Comparison of ENCODE assay signal across 25 cellular contexts in genomic region chr11:28618426-28618825, GRCh38.
DNase-seq lines count a peak whose midpoint lies in the region; TF ChIP-seq lines count a peak whose summit lies in the region.
"Had no signal": no experiment of that assay in that cellular context is flagged by ENCODE, and none has a peak within 500 bp of the region (broad histone marks: within the 10 kb centered on the region; RNA-seq: fewer than 3 reads in every experiment).

No MANE protein-coding gene starts in this region.

- in situ Hi-C loops in astrocyte of the spinal cord (cut with HindIII; ENCODE audit: low sequenced_read_pairs) = no loop called here

- H3K27ac Mint-ChIP-seq in HFFc6 = peak overlapping the region; percentile 44; the same call in 1 of the 2 replicates
- H3K27ac Mint-ChIP-seq: activated naive CD8-positive, alpha-beta T cell treated with anti-CD3 and anti-CD28 coated beads for 36 hours; CD4-positive, alpha-beta memory T cell had no signal

- peaks cover 2% of the 10 kb centered on the region; the same call in 1 of the 2 replicates for H3K27me3 Mint-ChIP-seq in HFFc6 (ENCODE audit: insufficient read depth)
- H3K27me3 Mint-ChIP-seq: activated naive CD8-positive, alpha-beta T cell treated with anti-CD3 and anti-CD28 coated beads for 36 hours had no signal

- H3K4me3 Mint-ChIP-seq in HFFc6 = no peak overlapping the region
- H3K4me3 Mint-ChIP-seq: activated naive CD8-positive, alpha-beta T cell treated with anti-CD3 and anti-CD28 coated beads for 36 hours; CD4-positive, alpha-beta memory T cell had no signal

- H3K4me3 ChIP-seq in astrocyte of the spinal cord (ENCODE audit: low read depth, low read length) = no peak overlapping the region
- H3K4me3 ChIP-seq: gastroesophageal sphincter, left lung, psoas muscle had no signal

- H3K9me3 Mint-ChIP-seq in HFFc6 = no peaks in the 10 kb centered on the region
- H3K9me3 Mint-ChIP-seq: activated naive CD8-positive, alpha-beta T cell treated with anti-CD3 and anti-CD28 coated beads for 36 hours had no signal

- TF ChIP-seq CTCF in HFFc6 (IDR thresholded peaks at IDR 0.05) (no peak), astrocyte of the spinal cord (IDR thresholded peaks at IDR 0.05; ENCODE audit: low read depth, low read length) (no peak)

- H3K4me1 Mint-ChIP-seq in HFFc6 (ENCODE audit: low read depth) = peaks cover 68% of the 10 kb centered on the region
- H3K4me1 Mint-ChIP-seq: activated naive CD8-positive, alpha-beta T cell treated with anti-CD3 and anti-CD28 coated beads for 36 hours; CD4-positive, alpha-beta memory T cell had no signal

- peaks cover 5% of the 10 kb centered on the region; the same call in 1 of the 2 replicates for H3K36me3 Mint-ChIP-seq in HFFc6 (ENCODE audit: low read depth)
- H3K36me3 Mint-ChIP-seq: activated naive CD8-positive, alpha-beta T cell treated with anti-CD3 and anti-CD28 coated beads for 36 hours; CD4-positive, alpha-beta memory T cell had no signal

- no peak for DNase-seq in HFFc6
- DNase-seq in astrocyte of the spinal cord (ENCODE audit: low read depth, low spot score) = peak; percentile 6
- peak; percentile 59 for DNase-seq in fibroblast of peridontal ligament (ENCODE audit: extremely low read depth)
- no peak for DNase-seq in GOT3 (lab: John Stamatoyannopoulos, UW)
- no peak for DNase-seq in NCI-H510A (lab: John Stamatoyannopoulos, UW)
- no peak for DNase-seq in middle frontal gyrus (ENCODE audit: extremely low spot score, low spot score)
- no peak for DNase-seq in hypothalamus (lab: John Stamatoyannopoulos, UW)
- DNase-seq: activated CD4-positive, alpha-beta T cell treated with anti-CD3 and anti-CD28 coated beads for 48 hours; activated effector memory CD4-positive, alpha-beta T cell treated with anti-CD3 and anti-CD28 coated beads, Interleukin-2, amount 50 U/mL, for 16 hours; activated naive CD8-positive, alpha-beta T cell treated with anti-CD3 and anti-CD28 coated beads for 36 hours; activated T-cell treated with anti-CD3 and anti-CD28 coated beads, Interleukin-2, amount 50 U/mL, for 1 hour; CD4-positive, alpha-beta memory T cell; cerebellar nuclear complex; erythroblast; hippocampal formation; Karpas-422; left lung; mesenchymal stem cell; NCI-H524; NK-92 treated with Interleukin-12 subunit alpha and Interleukin-12 subunit beta, amount 100 ng/mL, for 24 hours; psoas muscle; SHP77; stimulated activated CD4-positive, alpha-beta T cell treated with anti-CD3 and anti-CD28 coated beads, Interleukin-15, amount 100 ng/mL, for 24 hours; stimulated activated naive CD4-positive, alpha-beta T cell had no signal

Comparison
In these comparisons a context has a peak if more than half of its experiments do, and no peak if none do; other contexts are left out.
1. DNase-seq: peak in astrocyte of the spinal cord (single experiment) and fibroblast of peridontal ligament (single experiment); none in HFFc6 (single experiment), GOT3 (single experiment), NCI-H510A (single experiment), middle frontal gyrus (single experiment) and hypothalamus (0 of 51).